In the genomic region with DNA sequence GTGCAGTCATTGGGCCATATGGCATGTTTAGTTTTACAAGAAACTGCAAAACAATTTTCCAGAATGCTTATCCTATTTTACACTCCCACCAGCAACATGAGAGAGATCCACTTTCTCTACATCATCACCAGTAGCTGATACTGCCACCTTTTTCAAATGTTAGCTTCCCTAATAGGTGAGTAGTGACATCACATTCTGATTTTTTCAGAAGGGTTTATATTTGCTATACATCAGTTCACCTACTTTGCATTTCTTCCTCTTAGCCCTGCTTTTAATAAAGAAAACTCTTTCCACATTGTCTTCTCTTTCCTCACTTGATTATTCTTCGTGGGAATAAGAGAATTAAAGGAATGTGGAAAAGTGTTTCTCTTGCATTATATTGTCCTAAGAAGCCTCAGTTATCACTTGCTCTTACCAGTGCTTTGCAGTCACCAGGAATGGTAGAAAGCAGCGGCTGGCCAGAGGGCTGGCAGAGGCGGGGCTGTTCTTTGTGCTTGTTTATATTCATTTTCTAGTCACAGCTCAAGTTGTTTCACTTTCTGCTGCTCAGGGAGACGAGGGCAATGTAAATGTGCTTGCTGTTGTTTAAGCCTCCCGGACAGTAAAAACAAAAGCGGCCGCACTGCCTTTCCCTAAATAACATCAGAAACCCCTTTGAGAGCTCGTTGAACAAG, we compare ENCODE assay signal across 8 cellular contexts.
DNase-seq lines count a peak whose midpoint lies in the region; ATAC-seq, FAIRE-seq and TF ChIP-seq lines count a peak whose summit lies in the region.

No MANE protein-coding gene starts in this region.

- TF ChIP-seq RAD21 in HepG2 (CRISPR knock-in tag; IDR thresholded peaks at IDR 0.05) = no peak

- peak; percentile 79 for DNase-seq in Daoy (ENCODE audit: low read depth)
- peak; percentile 23 for DNase-seq in amniotic stem cell (lab: John Stamatoyannopoulos, UW)
- DNase-seq in HepG2 (ENCODE audit: low spot score) = no peak
- peak; percentile 54 to 59 for DNase-seq in upper lobe of left lung
- DNase-seq in NCI-H446 treated with DMSO at 0.1 percent for 48 hours (lab: John Stamatoyannopoulos, UW) = no peak
- DNase-seq in NCI-H1105 (lab: John Stamatoyannopoulos, UW) = no peak

- CTCF ChIA-PET in HepG2 (lab: Yijun Ruan, JAX; ENCODE audit: low intra/inter-chr PET ratio, low total read pairs) = no interaction called here

- H3K79me2 ChIP-seq in HepG2 (ENCODE audit: insufficient read depth, low read length) = no peaks in the 10 kb centered on the region

- intact Hi-C loops in HepG2 (cut with micrococcal nuclease; ENCODE audit: unreplicated experiment) = no loop called here

- peak overlapping the region; percentile 63 for H3K4me2 ChIP-seq in HepG2 (ENCODE audit: low read depth, low read length)

- H3K27me3 ChIP-seq in HepG2 (ENCODE audit: control insufficient read depth in 1 of 2, insufficient read depth in 2 of 2, low read length in 2 of 2) = peaks cover 0 to 31% of the 10 kb centered on the region in 2 experiments; a peak in 4 of 5 replicates
- no peaks in the 10 kb centered on the region for H3K27me3 ChIP-seq in upper lobe of left lung

- no peak for TF ChIP-seq CTCF in HepG2 (CRISPR knock-in tag; IDR thresholded peaks at IDR 0.05)
- TF ChIP-seq CTCF in upper lobe of left lung (IDR thresholded peaks at IDR 0.05) = no peak

- WGBS in HepG2 (ENCODE audit: low lambda C conversion rate) = under 1% methylated on average over 8 of the region's 8 CpGs
- 12 to 17% methylated on average over 8 of the region's 8 CpGs for WGBS in upper lobe of left lung, 2 donors

- peaks cover 29% of the 10 kb centered on the region for H3K4me1 ChIP-seq in HepG2 (ENCODE audit: insufficient read depth, low read length)
- H3K4me1 ChIP-seq in upper lobe of left lung = peaks cover 26 to 34% (median 32%) of the 10 kb centered on the region in 4 donors

- no peak for TF ChIP-seq POLR2A in HepG2 (IDR thresholded peaks at IDR 0.05; ENCODE audit: insufficient read depth in 1 of 2, low read depth in 2 of 2, low read length in 2 of 2)
- TF ChIP-seq POLR2A in upper lobe of left lung (IDR thresholded peaks at IDR 0.05) = peak in 1 of 4 donors; percentile 21

- no TSS peak for BruUV-seq in HepG2 (replicated peaks; lab: Mats Ljungman, UMichigan)

- H3K4me3 ChIP-seq in HepG2 (replicated peaks in 1 of 3; ENCODE audit: insufficient read depth in 1 of 3, low read depth in 2 of 3, low read length in 3 of 3) = peak overlapping the region; percentile 20 to 45 (median 44); a peak in 3 of 6 replicates
- peak overlapping the region in 3 of 4 donors; percentile 7 to 33 (median 30) for H3K4me3 ChIP-seq in upper lobe of left lung

- peak; percentile 23 for FAIRE-seq in HepG2 (lab: Jason Lieb, UNC)

- TF ChIP-seq EP300 in HepG2 (IDR thresholded peaks at IDR 0.05; ENCODE audit: low read depth in 2 of 2, low read length in 2 of 2) = no peak
- TF ChIP-seq EP300 in HepG2 (CRISPR knock-in tag; IDR thresholded peaks at IDR 0.05; ENCODE audit: borderline replicate concordance) = no peak
- no peak for TF ChIP-seq EP300 in upper lobe of left lung (IDR thresholded peaks at IDR 0.05)

- H3K9me3 ChIP-seq in HepG2 (ENCODE audit: low read length) (no peaks in the 10 kb centered on the region), upper lobe of left lung (no peaks in the 10 kb centered on the region)

- peak; percentile 95 for ATAC-seq in GM19452 (IDR thresholded peaks at IDR 0.05; ENCODE audit: unreplicated experiment)
- peak; percentile 94 for ATAC-seq in HG03442 (IDR thresholded peaks at IDR 0.05; ENCODE audit: unreplicated experiment)
- peak; percentile 84 for ATAC-seq in HepG2
- ATAC-seq in upper lobe of left lung (ENCODE audit: low FRiP score in 2 of 2) = peak; percentile 9 to 51

- no peaks in the 10 kb centered on the region for H4K20me1 ChIP-seq in HepG2 (ENCODE audit: insufficient read depth, low read length)

- H3K36me3 ChIP-seq in HepG2 (replicated peaks in 1 of 2; ENCODE audit: control insufficient read depth in 1 of 2, insufficient read depth in 2 of 2, low read length in 2 of 2) (no peaks in the 10 kb centered on the region), upper lobe of left lung (no peaks in the 10 kb centered on the region)

- H3K27ac ChIP-seq in HepG2 (ENCODE audit: extremely low read length, insufficient read depth, low read length) = no peak overlapping the region
- H3K27ac ChIP-seq in upper lobe of left lung = peak overlapping the region; percentile 61 to 78 (median 76)

- H2AFZ ChIP-seq in HepG2 (ENCODE audit: low read length) = peak overlapping the region; percentile 67

- POLR2A ChIA-PET in HepG2 (lab: Yijun Ruan, JAX) = interaction anchor here (0.6 kb wide), 1 partner anchor 454 kb away, joined by 3 read pairs; no protein-coding TSS in a partner anchor

- H3K9ac ChIP-seq in HepG2 (ENCODE audit: insufficient read depth, low read depth, low read length) = no peak overlapping the region

- in situ Hi-C loops in HepG2 (cut with HindIII; ENCODE audit: extremely low pct_ligation_motif_present, low pct_unique_long_range_greater_than_20kb) = no loop called here

TF ChIP-seq in HepG2, 621 proteins besides CTCF, POLR2A, EP300 and RAD21:
- no peak for TF ChIP-seq NCOA5 (CRISPR knock-in tag; IDR thresholded peaks at IDR 0.05)
- TF ChIP-seq ATF7 (IDR thresholded peaks at IDR 0.05) = no peak
- no peak for TF ChIP-seq ATF7 (CRISPR knock-in tag; IDR thresholded peaks at IDR 0.05)
- TF ChIP-seq FIP1L1 (IDR thresholded peaks at IDR 0.05; ENCODE audit: borderline replicate concordance, insufficient read depth, low read depth, low read length) = no peak
- no peak for TF ChIP-seq SRSF9 (IDR thresholded peaks at IDR 0.05; ENCODE audit: borderline replicate concordance, insufficient read depth, low read depth, low read length, poor library complexity, severe bottlenecking)
- no peak for TF ChIP-seq KAT8 (CRISPR knock-in tag; IDR thresholded peaks at IDR 0.05)
- no peak for TF ChIP-seq KLF12 (CRISPR knock-in tag; IDR thresholded peaks at IDR 0.05; ENCODE audit: borderline replicate concordance)

Comparison
In these comparisons a context has a peak if more than half of its experiments do, and no peak if none do; other contexts are left out.
1. DNase-seq: peak in Daoy (single experiment), amniotic stem cell (single experiment) and upper lobe of left lung (2 of 2); none in HepG2 (single experiment), NCI-H446 treated with DMSO at 0.1 percent for 48 hours (single experiment) and NCI-H1105 (single experiment).
2. ATAC-seq: peak in every context shown above with its lines; median percentile 95 in GM19452; 94 in HG03442; 84 in HepG2; 30 in upper lobe of left lung.